ENCODE assay signal across 9 cellular contexts in genomic region chr6:73451166-73452106, GRCh38. TPM values are rescaled to one million over a fixed set of nuclear protein-coding genes. Genes with fewer than 3 reads are reported as not detected.
DNase-seq lines count a peak whose midpoint lies in the region; ATAC-seq, FAIRE-seq and TF ChIP-seq lines count a peak whose summit lies in the region.
"Had no signal": no experiment of that assay in that cellular context is flagged by ENCODE, and none has a peak within 500 bp of the region (broad histone marks: within the 10 kb centered on the region; RNA-seq: fewer than 3 reads in every experiment).

No MANE protein-coding gene starts in this region.

- peak overlapping the region in 3 of 4 donors; percentile 43 to 84 (median 75) for H3K27ac ChIP-seq in pancreas

- peak overlapping the region; percentile 83 to 96 (median 92) for H3K27ac Mint-ChIP-seq in CD14-positive monocyte

- DNase-seq in CD14-positive monocyte (ENCODE audit: low spot score) (peak; percentile 50), RPMI8226 (peak; percentile 88), glomerular visceral epithelial cell (ENCODE audit: extremely low spot score) (peak; percentile 64), pancreas (peak; percentile 4 to 74 (median 38)), GM19240 (ENCODE audit: insufficient read length, low spot score) (no peak)
- peak; percentile 51 for DNase-seq in activated naive CD4-positive, alpha-beta T cell treated with anti-CD3 and anti-CD28 coated beads, Interleukin-2, amount 50 U/mL, for 16 hours

- H3K4me1 Mint-ChIP-seq in CD14-positive monocyte, result peaks cover 60% of the 10 kb centered on the region

- FAIRE-seq in pancreas (lab: Jason Lieb, UNC), result no peak

- H3K27me3 Mint-ChIP-seq in CD14-positive monocyte (ENCODE audit: low read depth in 3 of 3), result no peaks in the 10 kb centered on the region

- no peaks in the 10 kb centered on the region for H3K36me3 ChIP-seq in pancreas

- no peaks in the 10 kb centered on the region for H3K27me3 ChIP-seq in pancreas

- intact Hi-C loops in CD14-positive monocyte (cut with micrococcal nuclease) (no loop called here), pancreas (cut with DNase I) (no loop called here)

- 3% methylated on average over 77 to 80 of the region's 80 CpGs for WGBS in pancreas, 2 donors

- peaks cover 5 to 25% of the 10 kb centered on the region in 2 donors for H3K36me3 Mint-ChIP-seq in CD14-positive monocyte

- H3K9me3 Mint-ChIP-seq in CD14-positive monocyte, result peaks cover 0 to 2% (median 0%) of the 10 kb centered on the region in 7 donors

- ATAC-seq in GM19328 (IDR thresholded peaks at IDR 0.05; ENCODE audit: unreplicated experiment) (peak; percentile 49), HG03469 (IDR thresholded peaks at IDR 0.05; ENCODE audit: unreplicated experiment) (peak; percentile 32), pancreas (peak; percentile 68 to 78 (median 75))

- no peaks in the 10 kb centered on the region for H3K9me3 ChIP-seq in pancreas

- peak overlapping the region; percentile 90 to 94 for H3K4me3 Mint-ChIP-seq in CD14-positive monocyte

- peak overlapping the region; percentile 53 to 68 (median 65) for H3K4me3 ChIP-seq in pancreas

- H3K4me1 ChIP-seq in pancreas, result no peaks in the 10 kb centered on the region

- TF ChIP-seq CTCF in CD14-positive monocyte (IDR thresholded peaks at IDR 0.05) (no peak), pancreas (IDR thresholded peaks at IDR 0.05) (no peak)

RNA-seq across cellular contexts. Expression of gene CGAS, which starts 0.7 kb away (rescaled TPM):
- polyA plus RNA-seq in CD14-positive monocyte (10 to 100 TPM in 1 of 2 donors, 1 to 10 TPM in 1; 6.7 to 13.9 TPM), pancreas (under 1 TPM; 0.70 to 0.84 TPM)
- total RNA-seq in pancreas, result 1 to 10 TPM in 5 of 6 donors, under 1 TPM in 1; 0.97 to 2.9 (median 1.4) TPM

RNA-seq across cellular contexts. Expression of gene MTO1, which starts 10.1 kb away (rescaled TPM):
- 10 to 100 TPM in 1 of 2 donors, 1 to 10 TPM in 1; 8.0 to 14.4 TPM for polyA plus RNA-seq in CD14-positive monocyte
- 10 to 100 TPM in 4 of 6 donors, 1 to 10 TPM in 2; 8.9 to 14.7 (median 10.6) TPM for total RNA-seq in pancreas
- polyA plus RNA-seq in pancreas, result 10 to 100 TPM in 1 of 2 donors, 1 to 10 TPM in 1; 8.8 to 11.4 TPM

RNA-seq across cellular contexts. Expression of gene DDX43, which starts 56.8 kb away (rescaled TPM):
- polyA plus RNA-seq in CD14-positive monocyte (1 to 10 TPM in 1 of 2 donors, not detected in 1; 1.0 TPM), pancreas (1 to 10 TPM in 1 of 2 donors, under 1 TPM in 1; 0.95 to 1.6 TPM)
- total RNA-seq in pancreas, result under 1 TPM in 5 of 6 donors, not detected in 1; 0.28 to 0.55 (median 0.51) TPM
- total RNA-seq: NCI-H460 had no signal

Comparison
In these comparisons a context has a peak if more than half of its experiments do, and no peak if none do; other contexts are left out.
1. RNA of gene CGAS, which starts 0.7 kb away (polyA plus RNA-seq): 6.7 to 13.9 TPM in CD14-positive monocyte; 0.70 to 0.84 TPM in pancreas; every median in the first group is over 4 times any median in the second.
2. Peak in every context shown above with its lines, with median percentiles within 50 percentile points of each other: ATAC-seq.